Comparison of ENCODE assay signal across 29 cellular contexts in the genomic region with DNA sequence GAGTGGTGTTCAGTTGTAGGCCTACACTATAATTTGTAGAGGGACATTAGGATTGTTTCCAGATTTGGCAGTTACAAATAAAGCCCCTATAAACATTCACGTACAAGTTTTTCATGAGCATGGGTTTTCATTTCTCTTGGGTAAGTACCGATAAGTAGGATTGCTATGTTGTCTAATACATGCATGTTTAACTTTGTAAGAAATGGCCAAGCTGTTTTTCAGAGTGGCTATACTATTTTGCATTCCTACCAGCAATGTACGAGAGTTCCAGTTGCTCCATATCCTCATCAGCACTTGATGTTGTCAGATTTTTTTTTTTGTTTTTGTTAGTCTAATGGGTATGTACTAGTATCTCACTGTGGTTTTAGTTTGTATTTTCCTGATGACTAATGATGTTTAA. TPM values are rescaled to one million over a fixed set of nuclear protein-coding genes. Genes with fewer than 3 reads are reported as not detected.
"Had no signal": no experiment of that assay in that cellular context is flagged by ENCODE, and none has a peak within 500 bp of the region (broad histone marks: within the 10 kb centered on the region; RNA-seq: fewer than 3 reads in every experiment).

No MANE protein-coding gene starts in this region.

- H3K4me1 Mint-ChIP-seq: natural killer cell; stimulated activated effector memory CD8-positive, alpha-beta T cell treated with anti-CD3 and anti-CD28 coated beads, Interleukin-12 subunit alpha, Interleukin-12 subunit beta, amount 100 ng/mL, for 72 hours; stimulated activated naive B cell treated with anti-CD40 and anti-IgM and Interleukin-4, amounts not matched to agents 10 μg/mL and 1 μg/mL and 100 μg/mL, for 72 hours had no signal

- DNase-seq: natural killer cell; occipital lobe; ovary; posterior cingulate gyrus; psoas muscle; right cardiac atrium; right lobe of liver; sigmoid colon; small intestine; stimulated activated CD4-positive, alpha-beta T cell treated with anti-CD3 and anti-CD28 coated beads, Interleukin-15, amount 100 ng/mL, for 24 hours; stimulated activated CD4-positive, alpha-beta T cell treated with anti-CD3 and anti-CD28 coated beads, Interleukin-2, amount 100 ng/mL, for 24 hours; stimulated activated CD4-positive, alpha-beta T cell treated with anti-CD3 and anti-CD28 coated beads, Interleukin-2, amount 100 ng/mL, for 48 hours; stimulated activated CD4-positive, alpha-beta T cell treated with anti-CD3 and anti-CD28 coated beads, Interleukin-4, amount 100 ng/mL, for 24 hours; stimulated activated naive B cell treated with anti-CD40 and anti-IgM and Interleukin-4, amounts not matched to agents 10 μg/mL and 1 μg/mL and 100 μg/mL, for 72 hours; stimulated activated naive CD4-positive, alpha-beta T cell treated with Interleukin-2 at 50 U/mL for 16 hours; stomach; thyroid gland; trophoblast cell; upper lobe of left lung; uterus had no signal

- FAIRE-seq: small intestine had no signal

- H3K27me3 ChIP-seq: neural progenitor cell, ovary, right lobe of liver, sigmoid colon, thyroid gland, tibial nerve, upper lobe of left lung, uterus had no signal

- H3K36me3 Mint-ChIP-seq: neural progenitor cell; stimulated activated effector memory CD8-positive, alpha-beta T cell treated with anti-CD3 and anti-CD28 coated beads, Interleukin-12 subunit alpha, Interleukin-12 subunit beta, amount 100 ng/mL, for 72 hours had no signal

- H3K27ac Mint-ChIP-seq: natural killer cell; nephron; neural progenitor cell; progenitor cell of endocrine pancreas; stimulated activated effector memory CD8-positive, alpha-beta T cell treated with anti-CD3 and anti-CD28 coated beads, Interleukin-12 subunit alpha, Interleukin-12 subunit beta, amount 100 ng/mL, for 72 hours; stimulated activated naive B cell treated with anti-CD40 and anti-IgM and Interleukin-4, amounts not matched to agents 10 μg/mL and 1 μg/mL and 100 μg/mL, for 72 hours; stimulated activated naive CD8-positive, alpha-beta T cell treated with anti-CD3 and anti-CD28 coated beads, Interleukin-15, Interleukin-2, amounts not matched to agents 100 ng/mL and 50 ng/mL, for 24 hours had no signal

- H3K4me2 ChIP-seq: neural progenitor cell had no signal

- H3K79me2 ChIP-seq: parathyroid adenoma had no signal

- H3K9me3 ChIP-seq: thyroid gland had no signal

- H3K4me1 ChIP-seq: parathyroid adenoma, psoas muscle, right lobe of liver, sigmoid colon, thyroid gland, tibial nerve, upper lobe of left lung, uterus had no signal

- H3K27me3 Mint-ChIP-seq: stimulated activated naive CD8-positive, alpha-beta T cell treated with anti-CD3 and anti-CD28 coated beads, Interleukin-15, Interleukin-2, amounts not matched to agents 100 ng/mL and 50 ng/mL, for 24 hours had no signal

- H3K4me3 Mint-ChIP-seq: natural killer cell; nephron; neural progenitor cell; stimulated activated effector memory CD8-positive, alpha-beta T cell treated with anti-CD3 and anti-CD28 coated beads, Interleukin-12 subunit alpha, Interleukin-12 subunit beta, amount 100 ng/mL, for 72 hours; stimulated activated naive B cell treated with anti-CD40 and anti-IgM and Interleukin-4, amounts not matched to agents 10 μg/mL and 1 μg/mL and 100 μg/mL, for 72 hours; stimulated activated naive CD8-positive, alpha-beta T cell treated with anti-CD3 and anti-CD28 coated beads, Interleukin-15, Interleukin-2, amounts not matched to agents 100 ng/mL and 50 ng/mL, for 24 hours had no signal

- H3K9ac ChIP-seq: neural progenitor cell, parathyroid adenoma had no signal

- H3K36me3 ChIP-seq: ovary, right lobe of liver, sigmoid colon, stomach, thoracic aorta, thyroid gland, tibial nerve, upper lobe of left lung, uterus had no signal

- ATAC-seq: natural killer cell; psoas muscle; right cardiac atrium; right lobe of liver; stimulated activated effector memory CD8-positive, alpha-beta T cell treated with anti-CD3 and anti-CD28 coated beads, Interleukin-12 subunit alpha, Interleukin-12 subunit beta, amount 100 ng/mL, for 72 hours; stimulated activated naive B cell treated with anti-CD40 and anti-IgM and Interleukin-4, amounts not matched to agents 10 μg/mL and 1 μg/mL and 100 μg/mL, for 72 hours had no signal

- H3K4me3 ChIP-seq: neural progenitor cell, ovary, psoas muscle, right lobe of liver, sigmoid colon, stomach, thoracic aorta, thyroid gland, tibial nerve, upper lobe of left lung, uterus had no signal

- H3K27ac ChIP-seq: neural progenitor cell, ovary, parathyroid adenoma, psoas muscle, right lobe of liver, sigmoid colon, stomach, thoracic aorta, thyroid gland, tibial nerve, upper lobe of left lung, uterus had no signal

- H2AFZ ChIP-seq: neural progenitor cell, parathyroid adenoma had no signal

RNA-seq across cellular contexts. Expression of gene APCDD1L, which starts 11.2 kb away (rescaled TPM):
- total RNA-seq: natural killer cell, occipital lobe, progenitor cell of endocrine pancreas, temporal lobe had no signal
